In genomic region chr7:105493928-105494325, GRCh38 we compare ENCODE assay signal across 14 cellular contexts. TPM values are rescaled to one million over a fixed set of nuclear protein-coding genes. Genes with fewer than 3 reads are reported as not detected.
A peak's percentile ranks its signal among the peaks of the same experiment; 100 is the strongest.
DNase-seq lines count a peak whose midpoint lies in the region; ATAC-seq, FAIRE-seq and TF ChIP-seq lines count a peak whose summit lies in the region.
"Had no signal": no experiment of that assay in that cellular context is flagged by ENCODE, and none has a peak within 500 bp of the region (broad histone marks: within the 10 kb centered on the region; RNA-seq: fewer than 3 reads in every experiment).

No MANE protein-coding gene starts in this region.

- H3K36me3 ChIP-seq in BJ (ENCODE audit: control insufficient read depth, insufficient read depth, low read length) (no peaks in the 10 kb centered on the region), SJSA1 (peaks cover 1% of the 10 kb centered on the region), pancreas (no peaks in the 10 kb centered on the region)
- H3K36me3 ChIP-seq: vagina had no signal

- FAIRE-seq in pancreas (lab: Jason Lieb, UNC), result no peak

- WGBS in pancreas, 2 donors, result 70 to 73% methylated on average over 5 of the region's 5 CpGs

- no peaks in the 10 kb centered on the region for H3K27me3 Mint-ChIP-seq in activated CD4-positive, alpha-beta memory T cell treated with anti-CD3 and anti-CD28 coated beads for 36 hours
- H3K27me3 Mint-ChIP-seq: CD4-positive, alpha-beta T cell; dendritic cell treated with granulocyte-macrophage colony-stimulating factor and Interleukin-4, amounts not matched to agents 40 ng/mL and 50 ng/mL, for 4 days; T-cell had no signal

- DNase-seq in BJ (ENCODE audit: low read depth) (peak; percentile 43), SJSA1 (ENCODE audit: low read depth in 1 of 2, low spot score in 2 of 2) (peak; percentile 81 to 83), fibroblast of mammary gland (ENCODE audit: low read depth) (peak; percentile 14), pancreas (no peak), NCI-H1048 (lab: John Stamatoyannopoulos, UW) (no peak)
- DNase-seq in central memory CD4-positive, alpha-beta T cell, result no peak
- DNase-seq in activated CD4-positive, alpha-beta memory T cell treated with anti-CD3 and anti-CD28 coated beads for 36 hours, result no peak
- DNase-seq: activated effector memory CD4-positive, alpha-beta T cell treated with anti-CD3 and anti-CD28 coated beads, Interleukin-2, amount 50 U/mL, for 16 hours; CD4-positive, alpha-beta T cell; T-cell had no signal

- ATAC-seq in pancreas (peak in 3 of 4 donors; percentile 27 to 53 (median 49)), GM18870 (IDR thresholded peaks at IDR 0.05; ENCODE audit: unreplicated experiment) (no peak)
- ATAC-seq: T-cell had no signal

- no peaks in the 10 kb centered on the region for H3K9me3 Mint-ChIP-seq in activated CD4-positive, alpha-beta memory T cell treated with anti-CD3 and anti-CD28 coated beads for 36 hours
- H3K9me3 Mint-ChIP-seq: CD4-positive, alpha-beta T cell; dendritic cell treated with granulocyte-macrophage colony-stimulating factor and Interleukin-4, amounts not matched to agents 40 ng/mL and 50 ng/mL, for 4 days; mesothelial cell of epicardium; T-cell had no signal

- CTCF ChIA-PET in BJ (lab: Yijun Ruan, JAX), result interaction anchor here (0.6 to 1.6 kb wide), 5 partner anchors 11 to 106 kb away, joined by 3 to 10 read pairs (median 3); no protein-coding TSS in a partner anchor
- CTCF ChIA-PET in activated CD4-positive, alpha-beta memory T cell treated with anti-CD3 and anti-CD28 coated beads for 36 hours (lab: Charles Lee), result no interaction called here

- peak overlapping the region; percentile 88 for H3K27ac ChIP-seq in SJSA1
- H3K27ac ChIP-seq in pancreas, result peak overlapping the region in 3 of 4 donors; percentile 25 to 35 (median 28)
- H3K27ac ChIP-seq: vagina had no signal

- TF ChIP-seq CTCF in BJ (IDR thresholded peaks at IDR 0.05; ENCODE audit: insufficient read depth, low read depth, low read length), result no peak
- no peak for TF ChIP-seq CTCF in fibroblast of mammary gland (conservative IDR thresholded peaks at IDR 0.05; ENCODE audit: control insufficient read depth, insufficient read depth, low read depth, low read length)
- TF ChIP-seq CTCF in pancreas (IDR thresholded peaks at IDR 0.05), result no peak

- peaks cover 18% of the 10 kb centered on the region for H3K36me3 Mint-ChIP-seq in activated CD4-positive, alpha-beta memory T cell treated with anti-CD3 and anti-CD28 coated beads for 36 hours

- H3K4me3 ChIP-seq in BJ (ENCODE audit: low read depth, low read length), result no peak overlapping the region
- H3K4me3 ChIP-seq in SJSA1, result peak overlapping the region; percentile 8
- no peak overlapping the region for H3K4me3 ChIP-seq in fibroblast of mammary gland (ENCODE audit: control insufficient read depth, low read depth, low read length)
- no peak overlapping the region for H3K4me3 ChIP-seq in pancreas
- H3K4me3 ChIP-seq: vagina had no signal

- POLR2A ChIA-PET in BJ (lab: Charles Lee), result no interaction called here
- POLR2A ChIA-PET in activated CD4-positive, alpha-beta memory T cell treated with anti-CD3 and anti-CD28 coated beads for 36 hours (lab: Charles Lee), result no interaction called here

- intact Hi-C loops in pancreas (cut with DNase I), result no loop called here
- intact Hi-C loops in activated CD4-positive, alpha-beta memory T cell treated with anti-CD3 and anti-CD28 coated beads for 36 hours (cut with micrococcal nuclease), result no loop called here

- no peaks in the 10 kb centered on the region for H3K4me1 Mint-ChIP-seq in activated CD4-positive, alpha-beta memory T cell treated with anti-CD3 and anti-CD28 coated beads for 36 hours (ENCODE audit: low read depth)
- H3K4me1 Mint-ChIP-seq: T-cell had no signal

- H3K27ac Mint-ChIP-seq in activated CD4-positive, alpha-beta memory T cell treated with anti-CD3 and anti-CD28 coated beads for 36 hours, result no peak overlapping the region
- H3K27ac Mint-ChIP-seq: CD4-positive, alpha-beta T cell; dendritic cell treated with granulocyte-macrophage colony-stimulating factor and Interleukin-4, amounts not matched to agents 40 ng/mL and 50 ng/mL, for 4 days; mesothelial cell of epicardium; T-cell had no signal

- no peaks in the 10 kb centered on the region for H3K9me3 ChIP-seq in SJSA1 (replicated peaks)
- H3K9me3 ChIP-seq in pancreas, result no peaks in the 10 kb centered on the region
- H3K9me3 ChIP-seq: vagina had no signal

- H3K4me3 Mint-ChIP-seq in activated CD4-positive, alpha-beta memory T cell treated with anti-CD3 and anti-CD28 coated beads for 36 hours, result no peak overlapping the region
- H3K4me3 Mint-ChIP-seq: CD4-positive, alpha-beta T cell; dendritic cell treated with granulocyte-macrophage colony-stimulating factor and Interleukin-4, amounts not matched to agents 40 ng/mL and 50 ng/mL, for 4 days; mesothelial cell of epicardium; T-cell had no signal

- no peaks in the 10 kb centered on the region for H3K27me3 ChIP-seq in BJ (ENCODE audit: control insufficient read depth, insufficient read depth, low read length)
- H3K27me3 ChIP-seq in SJSA1 (replicated peaks), result no peaks in the 10 kb centered on the region
- no peaks in the 10 kb centered on the region for H3K27me3 ChIP-seq in pancreas
- H3K27me3 ChIP-seq: vagina had no signal

- peaks cover 53% of the 10 kb centered on the region for H3K4me1 ChIP-seq in SJSA1 (replicated peaks)
- H3K4me1 ChIP-seq in pancreas, result peaks cover 0 to 8% (median 0%) of the 10 kb centered on the region in 3 donors
- H3K4me1 ChIP-seq: vagina had no signal

RNA-seq across cellular contexts. Expression of gene PUS7, which starts 28.1 kb away (rescaled TPM):
- polyA plus RNA-seq in BJ (2011; rRNA removed) (5.2 and 9.5 TPM in 2 replicates), pancreas (1 to 10 TPM; 3.3 to 5.0 TPM)
- 2.5 TPM in 2 replicates for polyA minus RNA-seq in BJ (2011; rRNA and poly(A)+ RNA removed)
- 20.7 and 28.3 TPM in 2 replicates for total RNA-seq in SJSA1 (2014; rRNA removed; shearing (Covaris generic))
- total RNA-seq in pancreas, result 1 to 10 TPM; 3.5 to 7.3 (median 6.3) TPM
- total RNA-seq in activated CD4-positive, alpha-beta memory T cell treated with anti-CD3 and anti-CD28 coated beads for 36 hours, result 10 to 100 TPM; 16.9 to 20.3 TPM

RNA-seq across cellular contexts. Expression of gene RINT1, which starts 38.1 kb away (rescaled TPM):
- polyA plus RNA-seq in BJ (2011; rRNA removed), result 11.0 and 19.8 TPM in 2 replicates
- polyA minus RNA-seq in BJ (2011; rRNA and poly(A)+ RNA removed), result 9.8 and 12.0 TPM in 2 replicates
- total RNA-seq in SJSA1 (2014; rRNA removed; shearing (Covaris generic)), result 9.0 and 11.1 TPM in 2 replicates
- 10 to 100 TPM in 5 of 6 donors, 1 to 10 TPM in 1; 9.1 to 15.0 (median 11.6) TPM for total RNA-seq in pancreas
- 10 to 100 TPM; 14.1 to 15.4 TPM for polyA plus RNA-seq in pancreas
- 10 to 100 TPM; 23.3 to 26.7 TPM for total RNA-seq in activated CD4-positive, alpha-beta memory T cell treated with anti-CD3 and anti-CD28 coated beads for 36 hours

Comparison
In these comparisons a context has a peak if more than half of its experiments do, and no peak if none do; other contexts are left out.
1. DNase-seq: peak in BJ (single experiment), SJSA1 (2 of 2) and fibroblast of mammary gland (single experiment); none in pancreas (0 of 6), central memory CD4-positive, alpha-beta T cell (single experiment), activated CD4-positive, alpha-beta memory T cell treated with anti-CD3 and anti-CD28 coated beads for 36 hours (single experiment) and NCI-H1048 (single experiment).